ENCODE assay signal across 1 cellular context in genomic region chr10:5411941-5412276, GRCh38.
TF ChIP-seq lines count a peak whose summit lies in the region.

No MANE protein-coding gene starts in this region.

TF ChIP-seq in HCT116, 20 proteins besides CTCF, POLR2A, EP300 and RAD21:
- TF ChIP-seq REST (IDR thresholded peaks at IDR 0.05; ENCODE audit: low read depth) (no peak), ZFX (IDR thresholded peaks at IDR 0.05) (no peak), CEBPB (IDR thresholded peaks at IDR 0.05; ENCODE audit: low read depth) (no peak)
TF ChIP-seq in HCT116: peak in this region for 0.
